8 cellular contexts compared by ENCODE assay signal in genomic region chr6:90586675-90587638, GRCh38. TPM values are rescaled to one million over a fixed set of nuclear protein-coding genes. Genes with fewer than 3 reads are reported as not detected.
DNase-seq lines count a peak whose midpoint lies in the region; ATAC-seq, FAIRE-seq and TF ChIP-seq lines count a peak whose summit lies in the region.

TSS of gene MAP3K7 (minus strand) at chr6:90587072. CDS start at chr6:90586883, 189 bp downstream.

- DNase-seq in D721Med (ENCODE audit: insufficient read length, low spot score): peak; percentile 25
- peak; percentile 48 for DNase-seq in HuH-7.5 (ENCODE audit: low spot score)
- DNase-seq in OCI-LY7 (ENCODE audit: low spot score): peak; percentile 96
- peak; percentile 84 for DNase-seq in activated T-cell treated with anti-CD3 and anti-CD28 coated beads for 1 hour (ENCODE audit: low read depth)
- peak; percentile 83 for DNase-seq in epidermal melanocyte (ENCODE audit: insufficient read length, low spot score)
- DNase-seq in middle frontal gyrus (ENCODE audit: extremely low spot score, low spot score): peak; percentile 93
- DNase-seq in stimulated activated CD8-positive, alpha-beta memory T cell treated with anti-CD3 and anti-CD28 coated beads, Interleukin-2, amount 100 ng/mL, for 48 hours (ENCODE audit: low read depth in 2 of 2): peak; percentile 83 to 92

- H2AFZ ChIP-seq in OCI-LY7 (ENCODE audit: low read length): peak within 1 kb of the TSS; percentile 94

- peak; percentile 85 for ATAC-seq in GM21526 (IDR thresholded peaks at IDR 0.05; ENCODE audit: low FRiP score, unreplicated experiment)

- TF ChIP-seq CTCF in D721Med (IDR thresholded peaks at IDR 0.05; ENCODE audit: insufficient read depth, missing control alignments) (no peak), OCI-LY7 (conservative IDR thresholded peaks at IDR 0.05; ENCODE audit: low read length) (no peak)

- H3K27ac ChIP-seq in OCI-LY7 (ENCODE audit: low read depth, low read length, poor library complexity, severe bottlenecking): peak within 1 kb of the TSS; percentile 77

- peaks cover 17% of the 10 kb centered on the region; the same call in 1 of the 2 replicates for H4K20me1 ChIP-seq in OCI-LY7 (ENCODE audit: insufficient read depth, low read length)

- FAIRE-seq in D721Med (lab: Jason Lieb, UNC): peak; percentile 70

- peaks cover 24% of the 10 kb centered on the region for H3K4me1 ChIP-seq in OCI-LY7 (ENCODE audit: insufficient read depth, low read length, poor library complexity, severe bottlenecking)

- peaks cover 50% of the 10 kb centered on the region for H3K79me2 ChIP-seq in OCI-LY7 (ENCODE audit: insufficient read depth, low read depth, low read length)

- no peaks in the 10 kb centered on the region for H3K9me2 ChIP-seq in OCI-LY7 (ENCODE audit: insufficient read depth, low read length)

- POLR2A ChIA-PET in OCI-LY7 (lab: Charles Lee): interaction anchor here (0.6 to 1.9 kb wide), 15 partner anchors 8 to 1220 kb away, joined by 3 to 7 read pairs (median 3); no protein-coding TSS in a partner anchor

- intact Hi-C loops in OCI-LY7 (cut with micrococcal nuclease; ENCODE audit: unreplicated experiment): loop anchor here (5.0 kb wide), 1 partner anchor 290 kb away; the partner anchor contains the start of gene BACH2

- peak within 1 kb of the TSS; percentile 78 for H3K4me2 ChIP-seq in OCI-LY7 (ENCODE audit: low read length)

- peak within 1 kb of the TSS; percentile 99 for H3K4me3 ChIP-seq in OCI-LY7 (ENCODE audit: low read depth, low read length, poor library complexity, severe bottlenecking)

- H3K9me3 ChIP-seq in OCI-LY7 (ENCODE audit: low read length): no peaks in the 10 kb centered on the region

- CTCF ChIA-PET in OCI-LY7 (lab: Charles Lee; ENCODE audit: unreplicated experiment): no interaction called here

- BruUV-seq in OCI-LY7 (replicated peaks; lab: Mats Ljungman, UMichigan): no TSS peak

- no peaks in the 10 kb centered on the region for H3K36me3 ChIP-seq in OCI-LY7 (ENCODE audit: insufficient read depth, low read length)

RNA-seq across cellular contexts. Expression of gene MAP3K7, which starts in this region (rescaled TPM):
- total RNA-seq in OCI-LY7 (2014; rRNA removed; shearing (Covaris generic)): 25.6 and 29.5 TPM in 2 replicates
- 45.7 and 46.3 TPM in 2 replicates for total RNA-seq in OCI-LY7 (2022)

Comparison
In these comparisons a context has a peak if more than half of its experiments do, and no peak if none do; other contexts are left out.
1. Peak in every context shown above with its lines: DNase-seq, ATAC-seq, H3K4me3 ChIP-seq and H3K27ac ChIP-seq.
2. DNase-seq: peak in every context shown above with its lines; median percentile 96 in OCI-LY7; 93 in middle frontal gyrus; 88 in stimulated activated CD8-positive, alpha-beta memory T cell treated with anti-CD3 and anti-CD28 coated beads, Interleukin-2, amount 100 ng/mL, for 48 hours; 84 in activated T-cell treated with anti-CD3 and anti-CD28 coated beads for 1 hour; 83 in epidermal melanocyte; 48 in HuH-7.5; 25 in D721Med.